ENCODE assay signal across 16 cellular contexts in the genomic region with DNA sequence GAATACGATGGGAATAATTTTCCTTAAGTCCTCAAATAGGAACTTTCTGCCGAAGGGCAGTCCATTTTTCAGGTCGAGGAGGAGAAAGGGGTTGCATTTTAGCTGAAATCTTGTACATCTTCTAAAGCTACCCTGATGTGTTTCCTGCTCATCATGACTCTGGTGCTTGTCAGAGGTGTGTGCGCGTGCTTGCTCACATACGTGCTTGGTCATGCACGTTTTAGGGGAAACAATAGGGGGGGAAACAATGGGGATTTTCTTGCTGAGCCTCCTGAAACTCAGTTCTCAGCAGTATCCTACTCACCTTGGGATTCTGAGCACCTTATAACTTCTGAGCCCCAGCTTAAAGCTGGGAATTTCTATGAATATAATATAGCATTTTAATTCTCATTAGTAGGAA. TPM values are rescaled to one million over a fixed set of nuclear protein-coding genes. Genes with fewer than 3 reads are reported as not detected.
DNase-seq lines count a peak whose midpoint lies in the region; ATAC-seq, FAIRE-seq and TF ChIP-seq lines count a peak whose summit lies in the region.
"Had no signal": no experiment of that assay in that cellular context is flagged by ENCODE, and none has a peak within 500 bp of the region (broad histone marks: within the 10 kb centered on the region; RNA-seq: fewer than 3 reads in every experiment).

No MANE protein-coding gene starts in this region.

- BruUV-seq in HepG2 (replicated peaks; lab: Mats Ljungman, UMichigan): no TSS peak

- H3K27ac Mint-ChIP-seq in CD4-positive, alpha-beta memory T cell: peak overlapping the region in 5 of 7 donors; percentile 27 to 84 (median 78)
- peak overlapping the region; percentile 91 for H3K27ac Mint-ChIP-seq in activated B cell treated with CpG ODN at 0.5 μM for 24 hours
- peak overlapping the region in 7 of 9 donors; percentile 25 to 97 (median 80) for H3K27ac Mint-ChIP-seq in naive thymus-derived CD4-positive, alpha-beta T cell

- H3K9me3 Mint-ChIP-seq in CD4-positive, alpha-beta memory T cell: no peaks in the 10 kb centered on the region
- H3K9me3 Mint-ChIP-seq in activated B cell treated with CpG ODN at 0.5 μM for 24 hours: no peaks in the 10 kb centered on the region
- no peaks in the 10 kb centered on the region for H3K9me3 Mint-ChIP-seq in naive thymus-derived CD4-positive, alpha-beta T cell

- no peak for TF ChIP-seq CTCF in activated B cell treated with CpG ODN at 0.5 μM for 24 hours (IDR thresholded peaks at IDR 0.05)
- TF ChIP-seq CTCF in HepG2 (CRISPR knock-in tag; IDR thresholded peaks at IDR 0.05): no peak

- no peaks in the 10 kb centered on the region for H3K27me3 ChIP-seq in CD4-positive, alpha-beta memory T cell (ENCODE audit: insufficient read depth, low read length)
- no peaks in the 10 kb centered on the region for H3K27me3 ChIP-seq in naive thymus-derived CD4-positive, alpha-beta T cell (ENCODE audit: control insufficient read depth in 2 of 2, insufficient read depth in 2 of 2, low read length in 2 of 2)
- no peaks in the 10 kb centered on the region for H3K27me3 ChIP-seq in HepG2 (ENCODE audit: control insufficient read depth in 1 of 2, insufficient read depth in 2 of 2, low read length in 2 of 2)
- H3K27me3 ChIP-seq: SJSA1 had no signal

- in situ Hi-C loops in HepG2 (cut with HindIII; ENCODE audit: extremely low pct_ligation_motif_present, low pct_unique_long_range_greater_than_20kb): no loop called here

- CTCF ChIA-PET in CD4-positive, alpha-beta memory T cell (lab: Charles Lee; ENCODE audit: partially characterized antibody): interaction anchor here (1.0 to 1.5 kb wide), 5 partner anchors 9 to 109 kb away, joined by 3 to 6 read pairs (median 3); no protein-coding TSS in a partner anchor
- CTCF ChIA-PET in activated B cell treated with CpG ODN at 0.5 μM for 24 hours (lab: Charles Lee) (interaction anchor here (1.0 to 1.7 kb wide), 2 partner anchors 9 to 41 kb away, joined by 4 read pairs; no protein-coding TSS in a partner anchor), HepG2 (lab: Yijun Ruan, JAX; ENCODE audit: low intra/inter-chr PET ratio, low total read pairs) (no interaction called here)
- CTCF ChIA-PET in naive thymus-derived CD4-positive, alpha-beta T cell (lab: Charles Lee): interaction anchor here (0.8 to 1.1 kb wide), 2 partner anchors 17 to 277 kb away, joined by 3 to 4 read pairs; no protein-coding TSS in a partner anchor

- H3K36me3 ChIP-seq in CD4-positive, alpha-beta memory T cell (ENCODE audit: insufficient read depth, low read length): peaks cover 39% of the 10 kb centered on the region
- H3K36me3 ChIP-seq in naive thymus-derived CD4-positive, alpha-beta T cell (ENCODE audit: control insufficient read depth in 2 of 3, insufficient read depth in 3 of 3, low read length in 3 of 3): peaks cover 4 to 56% (median 24%) of the 10 kb centered on the region in 3 experiments
- peaks cover 9 to 75% of the 10 kb centered on the region in 2 experiments for H3K36me3 ChIP-seq in HepG2 (replicated peaks in 1 of 2; ENCODE audit: control insufficient read depth in 1 of 2, insufficient read depth in 2 of 2, low read length in 2 of 2)

- intact Hi-C loops in CD4-positive, alpha-beta memory T cell (cut with micrococcal nuclease): loop anchor here (10.0 kb wide), 1 partner anchor 1579 kb away; no protein-coding TSS in a partner anchor
- intact Hi-C loops in activated B cell treated with CpG ODN at 0.5 μM for 24 hours (cut with micrococcal nuclease): no loop called here
- intact Hi-C loops in naive thymus-derived CD4-positive, alpha-beta T cell (cut with micrococcal nuclease): no loop called here
- intact Hi-C loops in HepG2 (cut with micrococcal nuclease; ENCODE audit: unreplicated experiment): no loop called here

- POLR2A ChIA-PET in CD4-positive, alpha-beta memory T cell (lab: Charles Lee; ENCODE audit: partially characterized antibody): no interaction called here
- POLR2A ChIA-PET in activated B cell treated with CpG ODN at 0.5 μM for 24 hours (lab: Charles Lee) (interaction anchor here (0.6 to 2.5 kb wide), 4 partner anchors 11 to 60 kb away, joined by 3 to 17 read pairs (median 3); partner anchors contain the start of gene CLYBL), HepG2 (lab: Yijun Ruan, JAX) (no interaction called here)
- POLR2A ChIA-PET in naive thymus-derived CD4-positive, alpha-beta T cell (lab: Charles Lee): interaction anchor here (0.6 kb wide), 1 partner anchor 78 kb away, joined by 4 read pairs; no protein-coding TSS in a partner anchor

- WGBS in HepG2 (ENCODE audit: low lambda C conversion rate): 95% methylated on average over 7 of the region's 7 CpGs

- TF ChIP-seq POLR2A in HepG2 (IDR thresholded peaks at IDR 0.05; ENCODE audit: insufficient read depth in 1 of 2, low read depth in 2 of 2, low read length in 2 of 2): no peak

- no peaks in the 10 kb centered on the region for H3K79me2 ChIP-seq in HepG2 (ENCODE audit: insufficient read depth, low read length)

- no peak overlapping the region for H3K4me2 ChIP-seq in HepG2 (ENCODE audit: low read depth, low read length)
- H3K4me2 ChIP-seq: PC-9 had no signal

- peaks cover 38 to 73% (median 52%) of the 10 kb centered on the region in 4 donors for H3K4me1 Mint-ChIP-seq in CD4-positive, alpha-beta memory T cell
- H3K4me1 Mint-ChIP-seq in activated B cell treated with CpG ODN at 0.5 μM for 24 hours: peaks cover 80% of the 10 kb centered on the region
- H3K4me1 Mint-ChIP-seq in naive thymus-derived CD4-positive, alpha-beta T cell: peaks cover 19 to 57% (median 37%) of the 10 kb centered on the region in 7 donors

- peaks cover 64 to 74% of the 10 kb centered on the region in 2 donors for H3K36me3 Mint-ChIP-seq in CD4-positive, alpha-beta memory T cell
- peaks cover 78% of the 10 kb centered on the region for H3K36me3 Mint-ChIP-seq in activated B cell treated with CpG ODN at 0.5 μM for 24 hours (ENCODE audit: low read depth)
- peaks cover 19 to 61% (median 47%) of the 10 kb centered on the region in 5 donors for H3K36me3 Mint-ChIP-seq in naive thymus-derived CD4-positive, alpha-beta T cell

- no peaks in the 10 kb centered on the region for H3K27me3 Mint-ChIP-seq in CD4-positive, alpha-beta memory T cell
- no peaks in the 10 kb centered on the region for H3K27me3 Mint-ChIP-seq in activated B cell treated with CpG ODN at 0.5 μM for 24 hours
- H3K27me3 Mint-ChIP-seq in naive thymus-derived CD4-positive, alpha-beta T cell: no peaks in the 10 kb centered on the region

- H4K20me1 ChIP-seq in HepG2 (ENCODE audit: insufficient read depth, low read length): no peaks in the 10 kb centered on the region

- H3K9ac ChIP-seq in HepG2 (ENCODE audit: insufficient read depth, low read depth, low read length): no peak overlapping the region

- no peak for DNase-seq in CD4-positive, alpha-beta memory T cell
- DNase-seq in activated B cell treated with CpG ODN at 0.5 μM for 24 hours: no peak
- no peak for DNase-seq in naive thymus-derived CD4-positive, alpha-beta T cell
- DNase-seq in GM19240 (ENCODE audit: insufficient read length, low spot score): no peak
- no peak for DNase-seq in islet precursor cell
- no peak for DNase-seq in HepG2 (ENCODE audit: low spot score)
- DNase-seq: NCI-H1417 treated with DMSO at 0.1 percent for 48 hours, NCI-H2029, NCI-H2171, NCI-H82, PC-9 had no signal

- H3K27ac ChIP-seq in CD4-positive, alpha-beta memory T cell (ENCODE audit: low read depth, low read length): no peak overlapping the region
- H3K27ac ChIP-seq in naive thymus-derived CD4-positive, alpha-beta T cell (ENCODE audit: low read depth, low read length): no peak overlapping the region
- no peak overlapping the region for H3K27ac ChIP-seq in HepG2 (ENCODE audit: extremely low read length, insufficient read depth, low read length)
- H3K27ac ChIP-seq: C4-2B, PC-9, SJSA1 had no signal

- FAIRE-seq in HepG2 (lab: Jason Lieb, UNC): no peak
- FAIRE-seq: HTR-8/SVneo had no signal

- TF ChIP-seq RAD21 in HepG2 (CRISPR knock-in tag; IDR thresholded peaks at IDR 0.05): no peak

- TF ChIP-seq EP300 in HepG2 (IDR thresholded peaks at IDR 0.05; ENCODE audit: low read depth in 2 of 2, low read length in 2 of 2) (no peak), HepG2 (CRISPR knock-in tag; IDR thresholded peaks at IDR 0.05; ENCODE audit: borderline replicate concordance) (no peak)

- H3K4me3 Mint-ChIP-seq in CD4-positive, alpha-beta memory T cell: no peak overlapping the region
- peak overlapping the region; percentile 50 for H3K4me3 Mint-ChIP-seq in activated B cell treated with CpG ODN at 0.5 μM for 24 hours
- H3K4me3 Mint-ChIP-seq in naive thymus-derived CD4-positive, alpha-beta T cell: peak overlapping the region in 1 of 10 donors; percentile 38

- H2AFZ ChIP-seq in HepG2 (ENCODE audit: low read length): no peak overlapping the region
- H2AFZ ChIP-seq: PC-9 had no signal

- H3K4me3 ChIP-seq in CD4-positive, alpha-beta memory T cell (ENCODE audit: low read length in 2 of 2): no peak overlapping the region
- no peak overlapping the region for H3K4me3 ChIP-seq in naive thymus-derived CD4-positive, alpha-beta T cell (ENCODE audit: low read length)
- H3K4me3 ChIP-seq in HepG2 (replicated peaks in 1 of 3; ENCODE audit: insufficient read depth in 1 of 3, low read depth in 2 of 3, low read length in 3 of 3): no peak overlapping the region
- H3K4me3 ChIP-seq: PC-9, SJSA1 had no signal

- peak; percentile 19 for ATAC-seq in GM18868 (IDR thresholded peaks at IDR 0.05; ENCODE audit: unreplicated experiment)
- ATAC-seq in activated B cell treated with CpG ODN at 0.5 μM for 24 hours (ENCODE audit: low read depth): no peak
- no peak for ATAC-seq in naive thymus-derived CD4-positive, alpha-beta T cell
- no peak for ATAC-seq in HepG2
- ATAC-seq in HG03175 (IDR thresholded peaks at IDR 0.05; ENCODE audit: unreplicated experiment): no peak

- no peaks in the 10 kb centered on the region for H3K9me3 ChIP-seq in CD4-positive, alpha-beta memory T cell (ENCODE audit: control insufficient read depth in 1 of 2, low read length in 2 of 2)
- H3K9me3 ChIP-seq in naive thymus-derived CD4-positive, alpha-beta T cell (ENCODE audit: control insufficient read depth in 2 of 3, low read length in 3 of 3): no peaks in the 10 kb centered on the region
- H3K9me3 ChIP-seq in HepG2 (ENCODE audit: low read length): no peaks in the 10 kb centered on the region
- H3K9me3 ChIP-seq: SJSA1 had no signal

- peaks cover 60% of the 10 kb centered on the region for H3K4me1 ChIP-seq in CD4-positive, alpha-beta memory T cell (ENCODE audit: insufficient read depth, low read length)
- peaks cover 18 to 21% of the 10 kb centered on the region in 2 donors for H3K4me1 ChIP-seq in naive thymus-derived CD4-positive, alpha-beta T cell (ENCODE audit: control insufficient read depth in 2 of 2, insufficient read depth in 2 of 2, low read length in 2 of 2)
- H3K4me1 ChIP-seq in HepG2 (ENCODE audit: insufficient read depth, low read length): no peaks in the 10 kb centered on the region
- H3K4me1 ChIP-seq: SJSA1 had no signal

RNA-seq across cellular contexts. Expression of gene TM9SF2, which starts 44.7 kb away (rescaled TPM):
- 10 to 100 TPM; 60.0 to 64.2 TPM for total RNA-seq in CD4-positive, alpha-beta memory T cell
- polyA plus RNA-seq in CD4-positive, alpha-beta memory T cell: 100 to 1,000 TPM; 102 to 126 TPM
- total RNA-seq in activated B cell treated with CpG ODN at 0.5 μM for 24 hours (68.1 and 76.0 TPM in 2 replicates), HepG2 (2016; rRNA removed; fragmentation: Illumina TruSeq; extraction: Trizol) (74.2 and 123 TPM in 2 replicates)
- total RNA-seq in naive thymus-derived CD4-positive, alpha-beta T cell: 10 to 100 TPM; 38.0 to 76.3 (median 53.1) TPM
- 10 to 100 TPM; 56.5 to 81.9 TPM for polyA plus RNA-seq in naive thymus-derived CD4-positive, alpha-beta T cell
- 7.8 and 10.3 TPM in 2 replicates for total RNA-seq in HepG2 (2016; cell fraction: cytosol; rRNA removed; fragmentation: Illumina TruSeq; extraction: Trizol; ENCODE audit: low read depth)
- 66.7 and 127 TPM in 2 replicates for total RNA-seq in HepG2 (2016; cell fraction: insoluble cytoplasmic fraction; rRNA removed; fragmentation: Illumina TruSeq; extraction: Trizol)
- 20.6 and 26.5 TPM in 2 replicates for total RNA-seq in HepG2 (2016; cell fraction: membrane; rRNA removed; fragmentation: Illumina TruSeq; extraction: Trizol)
- total RNA-seq in HepG2 (2016; cell fraction: nucleus; rRNA removed; fragmentation: Illumina TruSeq; extraction: Trizol): 119 and 147 TPM in 2 replicates
- 80.5 and 94.1 TPM in 2 replicates for polyA plus RNA-seq in HepG2 (2011; rRNA removed)
- 48.2 and 89.3 TPM in 2 replicates for polyA plus RNA-seq in HepG2 (2011; cell fraction: cytosol; rRNA removed)
- 21.5 and 29.4 TPM in 2 replicates for polyA plus RNA-seq in HepG2 (2011; cell fraction: nucleus; rRNA removed)
- polyA plus RNA-seq in HepG2 (2012): 98.2 and 106 TPM in 2 replicates
- polyA plus RNA-seq in HepG2 (2016; cell fraction: cytosol; fragmentation: Illumina TruSeq; extraction: Trizol; ENCODE audit: low read depth): 5.2 and 6.0 TPM in 2 replicates
- polyA plus RNA-seq in HepG2 (2016; cell fraction: insoluble cytoplasmic fraction; fragmentation: Illumina TruSeq; extraction: Trizol; ENCODE audit: low read depth): 56.6 and 59.1 TPM in 2 replicates
- polyA plus RNA-seq in HepG2 (2016; cell fraction: membrane; fragmentation: Illumina TruSeq; extraction: Trizol; ENCODE audit: low read depth): 12.1 and 14.1 TPM in 2 replicates
- 114 and 122 TPM in 2 replicates for polyA plus RNA-seq in HepG2 (2016; cell fraction: nucleus; fragmentation: Illumina TruSeq; extraction: Trizol; ENCODE audit: insufficient read depth, low read depth)
- polyA minus RNA-seq in HepG2 (2011; rRNA and poly(A)+ RNA removed; ENCODE audit: low replicate concordance): 60.8 and 81.5 TPM in 2 replicates
- polyA minus RNA-seq in HepG2 (2011; cell fraction: cytosol; rRNA and poly(A)+ RNA removed): 134 and 137 TPM in 2 replicates
- polyA minus RNA-seq in HepG2 (2011; cell fraction: nucleus; rRNA and poly(A)+ RNA removed): 65.5 and 71.9 TPM in 2 replicates

Comparison
In these comparisons a context has a peak if more than half of its experiments do, and no peak if none do; other contexts are left out.
1. POLR2A ChIA-PET loops: an anchor here in activated B cell treated with CpG ODN at 0.5 μM for 24 hours (0.6 to 2.5 kb wide) and naive thymus-derived CD4-positive, alpha-beta T cell (0.6 kb wide); none called in CD4-positive, alpha-beta memory T cell and HepG2.